9 cellular contexts compared by ENCODE assay signal in the genomic region with DNA sequence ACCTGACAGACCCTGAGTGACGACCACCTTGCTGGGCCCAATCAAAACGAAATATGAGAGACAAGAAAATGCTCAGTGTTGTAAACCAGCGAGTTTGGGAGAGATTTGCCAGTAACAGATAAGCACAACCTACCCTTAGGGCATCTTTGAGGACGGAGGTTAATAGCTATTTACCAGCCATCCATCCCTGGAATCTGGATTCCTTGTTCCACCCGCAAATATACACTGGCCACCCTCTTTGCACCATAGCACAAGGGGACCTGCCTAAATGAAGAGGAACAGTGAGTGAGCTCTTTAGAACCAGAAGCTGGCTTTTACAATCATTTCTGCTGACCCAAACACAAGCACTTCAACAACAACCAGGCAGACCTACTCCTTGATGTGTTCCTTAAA. TPM values are rescaled to one million over a fixed set of nuclear protein-coding genes. Genes with fewer than 3 reads are reported as not detected.
A peak's percentile ranks its signal among the peaks of the same experiment; 100 is the strongest.
DNase-seq lines count a peak whose midpoint lies in the region; ATAC-seq, FAIRE-seq and TF ChIP-seq lines count a peak whose summit lies in the region.
"Had no signal": no experiment of that assay in that cellular context is flagged by ENCODE, and none has a peak within 500 bp of the region (broad histone marks: within the 10 kb centered on the region; RNA-seq: fewer than 3 reads in every experiment).

No MANE protein-coding gene starts in this region.

- no peaks in the 10 kb centered on the region for H3K27me3 ChIP-seq in astrocyte (ENCODE audit: insufficient read depth, low read length)
- 0 out of 5 replicates have a peak, but pooled peaks cover 0 to 4% of the 10 kb centered on the region in 2 experiments for H3K27me3 ChIP-seq in HepG2 (ENCODE audit: control insufficient read depth in 1 of 2, insufficient read depth in 2 of 2, low read length in 2 of 2)
- no peaks in the 10 kb centered on the region for H3K27me3 ChIP-seq in thymus (ENCODE audit: control insufficient read depth, insufficient read depth)

- H3K4me1 ChIP-seq in astrocyte (ENCODE audit: insufficient read depth, low read length) = peaks cover 11% of the 10 kb centered on the region
- peaks cover 55% of the 10 kb centered on the region for H3K4me1 ChIP-seq in HepG2 (ENCODE audit: insufficient read depth, low read length)
- H3K4me1 ChIP-seq in thymus (ENCODE audit: control insufficient read depth, insufficient read depth, low read length) = peaks cover 8% of the 10 kb centered on the region

- no peak for TF ChIP-seq POLR2A in HepG2 (IDR thresholded peaks at IDR 0.05; ENCODE audit: insufficient read depth in 1 of 2, low read depth in 2 of 2, low read length in 2 of 2)

- TF ChIP-seq EP300 in HepG2 (IDR thresholded peaks at IDR 0.05; ENCODE audit: low read depth in 2 of 2, low read length in 2 of 2) (no peak), HepG2 (CRISPR knock-in tag; IDR thresholded peaks at IDR 0.05; ENCODE audit: borderline replicate concordance) (no peak)

- in situ Hi-C loops in HepG2 (cut with HindIII; ENCODE audit: extremely low pct_ligation_motif_present, low pct_unique_long_range_greater_than_20kb) = no loop called here

- intact Hi-C loops in activated CD4-positive, alpha-beta T cell treated with anti-CD3 and anti-CD28 coated beads for 36 hours (cut with DNase I, micrococcal nuclease) = loop anchor here (1.0 to 10.0 kb wide), 3 partner anchors 42 to 267 kb away; partner anchors contain the start of genes BRCC3 (in 1 of the 2), CMC4 (in 1 of the 2), DKC1 (in 1 of the 2) and F8 (in 1 of the 2)
- intact Hi-C loops in HepG2 (cut with micrococcal nuclease; ENCODE audit: unreplicated experiment) = no loop called here

- H3K4me3 Mint-ChIP-seq in activated CD4-positive, alpha-beta T cell treated with anti-CD3 and anti-CD28 coated beads for 36 hours = peak overlapping the region; percentile 78
- H3K4me3 Mint-ChIP-seq in astrocyte (ENCODE audit: unreplicated experiment) = peak overlapping the region; percentile 80

- no CpG with 5 or more reads among the region's 5 CpGs for WGBS in HepG2 (ENCODE audit: low lambda C conversion rate)
- 22% methylated on average over 5 of the region's 5 CpGs for WGBS in thymus

- H3K9me3 ChIP-seq in astrocyte (ENCODE audit: insufficient read depth, low read depth, low read length) (no peaks in the 10 kb centered on the region), HepG2 (ENCODE audit: low read length) (no peaks in the 10 kb centered on the region), thymus (ENCODE audit: control insufficient read depth) (no peaks in the 10 kb centered on the region)

- no peak for TF ChIP-seq RAD21 in HepG2 (CRISPR knock-in tag; IDR thresholded peaks at IDR 0.05)

- TF ChIP-seq CTCF in astrocyte (IDR thresholded peaks at IDR 0.05; ENCODE audit: insufficient read depth, low read depth, low read length) (no peak), HepG2 (CRISPR knock-in tag; IDR thresholded peaks at IDR 0.05) (no peak)

- H3K36me3 Mint-ChIP-seq in activated CD4-positive, alpha-beta T cell treated with anti-CD3 and anti-CD28 coated beads for 36 hours (ENCODE audit: low read depth) = no peaks in the 10 kb centered on the region
- H3K36me3 Mint-ChIP-seq in astrocyte (ENCODE audit: low read depth, unreplicated experiment) = no peaks in the 10 kb centered on the region

- H3K27me3 Mint-ChIP-seq in activated CD4-positive, alpha-beta T cell treated with anti-CD3 and anti-CD28 coated beads for 36 hours = no peaks in the 10 kb centered on the region
- H3K27me3 Mint-ChIP-seq in astrocyte (ENCODE audit: low read depth, unreplicated experiment) = no peaks in the 10 kb centered on the region

- ATAC-seq in activated CD4-positive, alpha-beta T cell treated with anti-CD3 and anti-CD28 coated beads for 36 hours = no peak
- ATAC-seq in HepG2 = no peak

- H3K4me3 ChIP-seq in astrocyte (ENCODE audit: insufficient read depth, low read depth, low read length) = peak overlapping the region; percentile 68
- peak overlapping the region; percentile 52 to 73 (median 64) for H3K4me3 ChIP-seq in HepG2 (replicated peaks in 1 of 3; ENCODE audit: insufficient read depth in 1 of 3, low read depth in 2 of 3, low read length in 3 of 3)
- H3K4me3 ChIP-seq in thymus (ENCODE audit: low read length) = peak overlapping the region; percentile 74

- H2AFZ ChIP-seq in astrocyte (ENCODE audit: low read depth, low read length) = peak overlapping the region; percentile 80
- no peak overlapping the region for H2AFZ ChIP-seq in HepG2 (ENCODE audit: low read length)

- H3K4me1 Mint-ChIP-seq in activated CD4-positive, alpha-beta T cell treated with anti-CD3 and anti-CD28 coated beads for 36 hours = peaks cover 43% of the 10 kb centered on the region
- H3K4me1 Mint-ChIP-seq in astrocyte (ENCODE audit: low read depth, unreplicated experiment) = peaks cover 5% of the 10 kb centered on the region

- no TSS peak for BruUV-seq in HepG2 (replicated peaks; lab: Mats Ljungman, UMichigan)

- FAIRE-seq in astrocyte (lab: Jason Lieb, UNC) (no peak), HepG2 (lab: Jason Lieb, UNC) (no peak)
- FAIRE-seq: TTC549 had no signal

- H3K36me3 ChIP-seq in astrocyte (ENCODE audit: insufficient read depth, low read length) = no peaks in the 10 kb centered on the region
- H3K36me3 ChIP-seq in HepG2 (replicated peaks in 1 of 2; ENCODE audit: control insufficient read depth in 1 of 2, insufficient read depth in 2 of 2, low read length in 2 of 2) = no peaks in the 10 kb centered on the region
- no peaks in the 10 kb centered on the region for H3K36me3 ChIP-seq in thymus (ENCODE audit: control insufficient read depth, insufficient read depth)

- H3K79me2 ChIP-seq in astrocyte (ENCODE audit: insufficient read depth, low read length) (no peaks in the 10 kb centered on the region), HepG2 (ENCODE audit: insufficient read depth, low read length) (no peaks in the 10 kb centered on the region)

- POLR2A ChIA-PET in activated CD4-positive, alpha-beta T cell treated with anti-CD3 and anti-CD28 coated beads for 36 hours (lab: Charles Lee) = no interaction called here
- POLR2A ChIA-PET in HepG2 (lab: Yijun Ruan, JAX) = interaction anchor here (2.1 kb wide), 1 partner anchor 42 kb away, joined by 11 read pairs; the partner anchor contains the start of gene DKC1

- no peak for DNase-seq in activated CD4-positive, alpha-beta T cell treated with anti-CD3 and anti-CD28 coated beads for 36 hours
- DNase-seq in activated CD4-positive, alpha-beta T cell treated with anti-CD3 and anti-CD28 coated beads, Interleukin-2, amount 50 U/mL, for 4 hours = no peak
- DNase-seq in astrocyte (ENCODE audit: low read depth) (no peak), HepG2 (ENCODE audit: low spot score) (no peak), SKM-1 treated with dmso at 0.1 percent for 144 hours (lab: John Stamatoyannopoulos, UW; ENCODE audit: unreplicated experiment) (no peak), GM19240 (ENCODE audit: insufficient read length, low spot score) (no peak)
- DNase-seq in stimulated activated CD4-positive, alpha-beta T cell treated with anti-CD3 and anti-CD28 coated beads, Interleukin-15, amount 100 ng/mL, for 24 hours = no peak

- peak overlapping the region; percentile 47 for H3K27ac Mint-ChIP-seq in activated CD4-positive, alpha-beta T cell treated with anti-CD3 and anti-CD28 coated beads for 36 hours
- no peak overlapping the region for H3K27ac Mint-ChIP-seq in astrocyte (ENCODE audit: unreplicated experiment)

- H3K27ac ChIP-seq in astrocyte (ENCODE audit: low read depth, low read length) (no peak overlapping the region), HepG2 (ENCODE audit: extremely low read length, insufficient read depth, low read length) (peak overlapping the region; percentile 48), thymus (ENCODE audit: low read depth) (peak overlapping the region; percentile 31)

- peak overlapping the region; percentile 88 for H3K4me2 ChIP-seq in astrocyte (ENCODE audit: low read length)
- peak overlapping the region; percentile 86 for H3K4me2 ChIP-seq in HepG2 (ENCODE audit: low read depth, low read length)

- H3K9ac ChIP-seq in astrocyte (ENCODE audit: low read length) (peak overlapping the region; percentile 76), HepG2 (ENCODE audit: insufficient read depth, low read depth, low read length) (peak overlapping the region; percentile 59; the same call in 1 of the 2 replicates)

- CTCF ChIA-PET in activated CD4-positive, alpha-beta T cell treated with anti-CD3 and anti-CD28 coated beads for 36 hours (lab: Charles Lee) = interaction anchor here (0.6 kb wide), 1 partner anchor 707 kb away, joined by 3 read pairs; the partner anchor contains the start of gene MECP2
- CTCF ChIA-PET in HepG2 (lab: Yijun Ruan, JAX; ENCODE audit: low intra/inter-chr PET ratio, low total read pairs) = no interaction called here

- H4K20me1 ChIP-seq in astrocyte (ENCODE audit: insufficient read depth, low read length) (no peaks in the 10 kb centered on the region), HepG2 (ENCODE audit: insufficient read depth, low read length) (no peaks in the 10 kb centered on the region; the same call in 1 of the 2 replicates)

- H3K9me3 Mint-ChIP-seq in activated CD4-positive, alpha-beta T cell treated with anti-CD3 and anti-CD28 coated beads for 36 hours (ENCODE audit: low read depth) = no peaks in the 10 kb centered on the region
- peaks cover 6% of the 10 kb centered on the region for H3K9me3 Mint-ChIP-seq in astrocyte (ENCODE audit: unreplicated experiment)

RNA-seq across cellular contexts. Expression of gene MPP1, which starts 0.7 kb away (rescaled TPM):
- total RNA-seq in activated CD4-positive, alpha-beta T cell treated with anti-CD3 and anti-CD28 coated beads for 36 hours = 10 to 100 TPM; 24.1 to 27.6 TPM
- total RNA-seq in astrocyte (8.3 and 9.0 TPM in 2 replicates), HepG2 (2016; rRNA removed; fragmentation: Illumina TruSeq; extraction: Trizol) (8.1 and 9.4 TPM in 2 replicates)
- 4.6 and 5.9 TPM in 2 replicates for total RNA-seq in HepG2 (2016; cell fraction: cytosol; rRNA removed; fragmentation: Illumina TruSeq; extraction: Trizol; ENCODE audit: low read depth)
- 8.7 and 9.1 TPM in 2 replicates for total RNA-seq in HepG2 (2016; cell fraction: insoluble cytoplasmic fraction; rRNA removed; fragmentation: Illumina TruSeq; extraction: Trizol)
- 5.0 and 5.5 TPM in 2 replicates for total RNA-seq in HepG2 (2016; cell fraction: membrane; rRNA removed; fragmentation: Illumina TruSeq; extraction: Trizol)
- total RNA-seq in HepG2 (2016; cell fraction: nucleus; rRNA removed; fragmentation: Illumina TruSeq; extraction: Trizol) = 6.6 and 7.1 TPM in 2 replicates
- polyA plus RNA-seq in HepG2 (2011; rRNA removed) (7.0 and 7.8 TPM in 2 replicates), thymus (70.0 TPM)
- 6.1 and 6.4 TPM in 2 replicates for polyA plus RNA-seq in HepG2 (2011; cell fraction: cytosol; rRNA removed)
- polyA plus RNA-seq in HepG2 (2011; cell fraction: nucleus; rRNA removed) = 12.9 and 14.5 TPM in 2 replicates
- 13.1 and 19.8 TPM in 2 replicates for polyA plus RNA-seq in HepG2 (2012)
- polyA plus RNA-seq in HepG2 (2016; cell fraction: cytosol; fragmentation: Illumina TruSeq; extraction: Trizol; ENCODE audit: low read depth) = 2.6 and 2.9 TPM in 2 replicates
- 8.3 and 8.9 TPM in 2 replicates for polyA plus RNA-seq in HepG2 (2016; cell fraction: insoluble cytoplasmic fraction; fragmentation: Illumina TruSeq; extraction: Trizol; ENCODE audit: low read depth)
- 3.6 and 3.7 TPM in 2 replicates for polyA plus RNA-seq in HepG2 (2016; cell fraction: membrane; fragmentation: Illumina TruSeq; extraction: Trizol; ENCODE audit: low read depth)
- polyA plus RNA-seq in HepG2 (2016; cell fraction: nucleus; fragmentation: Illumina TruSeq; extraction: Trizol; ENCODE audit: insufficient read depth, low read depth) = 14.1 and 14.8 TPM in 2 replicates
- 5.9 and 9.9 TPM in 2 replicates for polyA minus RNA-seq in HepG2 (2011; rRNA and poly(A)+ RNA removed; ENCODE audit: low replicate concordance)
- polyA minus RNA-seq in HepG2 (2011; cell fraction: cytosol; rRNA and poly(A)+ RNA removed) = 4.9 and 6.3 TPM in 2 replicates
- polyA minus RNA-seq in HepG2 (2011; cell fraction: nucleus; rRNA and poly(A)+ RNA removed) = 9.2 and 13.4 TPM in 2 replicates

RNA-seq across cellular contexts. Expression of gene SMIM9, which starts 29.9 kb away (rescaled TPM):
- total RNA-seq in activated CD4-positive, alpha-beta T cell treated with anti-CD3 and anti-CD28 coated beads for 36 hours = not detected
- total RNA-seq in astrocyte (not detected in 2 replicates), HepG2 (2016; rRNA removed; fragmentation: Illumina TruSeq; extraction: Trizol) (not detected in 2 replicates)
- total RNA-seq in HepG2 (2016; cell fraction: cytosol; rRNA removed; fragmentation: Illumina TruSeq; extraction: Trizol; ENCODE audit: low read depth) = not detected in 2 replicates
- total RNA-seq in HepG2 (2016; cell fraction: insoluble cytoplasmic fraction; rRNA removed; fragmentation: Illumina TruSeq; extraction: Trizol) = not detected in 2 replicates
- total RNA-seq in HepG2 (2016; cell fraction: membrane; rRNA removed; fragmentation: Illumina TruSeq; extraction: Trizol) = not detected in 2 replicates
- total RNA-seq in HepG2 (2016; cell fraction: nucleus; rRNA removed; fragmentation: Illumina TruSeq; extraction: Trizol) = not detected in 2 replicates
- polyA plus RNA-seq in HepG2 (2011; rRNA removed) (not detected in 2 replicates), thymus (0.07 TPM)
- polyA plus RNA-seq in HepG2 (2011; cell fraction: cytosol; rRNA removed) = not detected in 2 replicates
- polyA plus RNA-seq in HepG2 (2011; cell fraction: nucleus; rRNA removed) = not detected in 2 replicates
- polyA plus RNA-seq in HepG2 (2012) = not detected in 2 replicates
- not detected in 2 replicates for polyA plus RNA-seq in HepG2 (2016; cell fraction: cytosol; fragmentation: Illumina TruSeq; extraction: Trizol; ENCODE audit: low read depth)
- polyA plus RNA-seq in HepG2 (2016; cell fraction: insoluble cytoplasmic fraction; fragmentation: Illumina TruSeq; extraction: Trizol; ENCODE audit: low read depth) = not detected in 2 replicates
- polyA plus RNA-seq in HepG2 (2016; cell fraction: membrane; fragmentation: Illumina TruSeq; extraction: Trizol; ENCODE audit: low read depth) = not detected in 2 replicates
- polyA plus RNA-seq in HepG2 (2016; cell fraction: nucleus; fragmentation: Illumina TruSeq; extraction: Trizol; ENCODE audit: insufficient read depth, low read depth) = not detected in 2 replicates
- polyA minus RNA-seq in HepG2 (2011; rRNA and poly(A)+ RNA removed; ENCODE audit: low replicate concordance) = not detected in 2 replicates
- polyA minus RNA-seq in HepG2 (2011; cell fraction: cytosol; rRNA and poly(A)+ RNA removed) = not detected in 2 replicates
- polyA minus RNA-seq in HepG2 (2011; cell fraction: nucleus; rRNA and poly(A)+ RNA removed) = not detected in 2 replicates

RNA-seq across cellular contexts. Expression of gene DKC1, which starts 41.9 kb away (rescaled TPM):
- total RNA-seq in activated CD4-positive, alpha-beta T cell treated with anti-CD3 and anti-CD28 coated beads for 36 hours = 100 to 1,000 TPM; 126 to 130 TPM
- total RNA-seq in astrocyte (52.0 and 60.5 TPM in 2 replicates), HepG2 (2016; rRNA removed; fragmentation: Illumina TruSeq; extraction: Trizol) (102 and 150 TPM in 2 replicates)
- 22.8 and 23.0 TPM in 2 replicates for total RNA-seq in HepG2 (2016; cell fraction: cytosol; rRNA removed; fragmentation: Illumina TruSeq; extraction: Trizol; ENCODE audit: low read depth)
- 102 and 151 TPM in 2 replicates for total RNA-seq in HepG2 (2016; cell fraction: insoluble cytoplasmic fraction; rRNA removed; fragmentation: Illumina TruSeq; extraction: Trizol)
- total RNA-seq in HepG2 (2016; cell fraction: membrane; rRNA removed; fragmentation: Illumina TruSeq; extraction: Trizol) = 30.2 and 37.3 TPM in 2 replicates
- 62.0 and 64.5 TPM in 2 replicates for total RNA-seq in HepG2 (2016; cell fraction: nucleus; rRNA removed; fragmentation: Illumina TruSeq; extraction: Trizol)
- polyA plus RNA-seq in HepG2 (2011; rRNA removed) (45.4 and 61.6 TPM in 2 replicates), thymus (34.0 TPM)
- 42.0 and 60.1 TPM in 2 replicates for polyA plus RNA-seq in HepG2 (2011; cell fraction: cytosol; rRNA removed)
- polyA plus RNA-seq in HepG2 (2011; cell fraction: nucleus; rRNA removed) = 42.2 and 51.5 TPM in 2 replicates
- polyA plus RNA-seq in HepG2 (2012) = 78.2 and 80.7 TPM in 2 replicates
- polyA plus RNA-seq in HepG2 (2016; cell fraction: cytosol; fragmentation: Illumina TruSeq; extraction: Trizol; ENCODE audit: low read depth) = 10.7 and 11.1 TPM in 2 replicates
- 172 and 182 TPM in 2 replicates for polyA plus RNA-seq in HepG2 (2016; cell fraction: insoluble cytoplasmic fraction; fragmentation: Illumina TruSeq; extraction: Trizol; ENCODE audit: low read depth)
- polyA plus RNA-seq in HepG2 (2016; cell fraction: membrane; fragmentation: Illumina TruSeq; extraction: Trizol; ENCODE audit: low read depth) = 20.1 and 22.3 TPM in 2 replicates
- 93.0 and 104 TPM in 2 replicates for polyA plus RNA-seq in HepG2 (2016; cell fraction: nucleus; fragmentation: Illumina TruSeq; extraction: Trizol; ENCODE audit: insufficient read depth, low read depth)
- 31.1 and 142 TPM in 2 replicates for polyA minus RNA-seq in HepG2 (2011; rRNA and poly(A)+ RNA removed; ENCODE audit: low replicate concordance)
- 26.4 and 28.8 TPM in 2 replicates for polyA minus RNA-seq in HepG2 (2011; cell fraction: cytosol; rRNA and poly(A)+ RNA removed)
- polyA minus RNA-seq in HepG2 (2011; cell fraction: nucleus; rRNA and poly(A)+ RNA removed) = 83.4 and 85.1 TPM in 2 replicates

RNA-seq across cellular contexts. Expression of gene GAB3, which starts 53.7 kb away (rescaled TPM):
- 1 to 10 TPM; 2.1 to 2.9 TPM for total RNA-seq in activated CD4-positive, alpha-beta T cell treated with anti-CD3 and anti-CD28 coated beads for 36 hours
- 1.7 TPM in 2 replicates for total RNA-seq in astrocyte
- not detected in 2 replicates for total RNA-seq in HepG2 (2016; rRNA removed; fragmentation: Illumina TruSeq; extraction: Trizol)
- not detected in 2 replicates for total RNA-seq in HepG2 (2016; cell fraction: cytosol; rRNA removed; fragmentation: Illumina TruSeq; extraction: Trizol; ENCODE audit: low read depth)
- not detected in 2 replicates for total RNA-seq in HepG2 (2016; cell fraction: insoluble cytoplasmic fraction; rRNA removed; fragmentation: Illumina TruSeq; extraction: Trizol)
- not detected in 2 replicates for total RNA-seq in HepG2 (2016; cell fraction: membrane; rRNA removed; fragmentation: Illumina TruSeq; extraction: Trizol)
- total RNA-seq in HepG2 (2016; cell fraction: nucleus; rRNA removed; fragmentation: Illumina TruSeq; extraction: Trizol) = not detected in 2 replicates
- 0.01 TPM in 1 of 2 replicates, not detected in the other for polyA plus RNA-seq in HepG2 (2011; rRNA removed)
- polyA plus RNA-seq in HepG2 (2011; cell fraction: cytosol; rRNA removed) = not detected in 2 replicates
- polyA plus RNA-seq in HepG2 (2011; cell fraction: nucleus; rRNA removed) = not detected in 2 replicates
- polyA plus RNA-seq in HepG2 (2012) = not detected in 2 replicates
- polyA plus RNA-seq in HepG2 (2016; cell fraction: cytosol; fragmentation: Illumina TruSeq; extraction: Trizol; ENCODE audit: low read depth) = not detected in 2 replicates
- polyA plus RNA-seq in HepG2 (2016; cell fraction: insoluble cytoplasmic fraction; fragmentation: Illumina TruSeq; extraction: Trizol; ENCODE audit: low read depth) = not detected in 2 replicates
- polyA plus RNA-seq in HepG2 (2016; cell fraction: membrane; fragmentation: Illumina TruSeq; extraction: Trizol; ENCODE audit: low read depth) = not detected in 2 replicates
- polyA plus RNA-seq in HepG2 (2016; cell fraction: nucleus; fragmentation: Illumina TruSeq; extraction: Trizol; ENCODE audit: insufficient read depth, low read depth) = not detected in 2 replicates
- 0.21 TPM in 1 of 2 replicates, not detected in the other for polyA minus RNA-seq in HepG2 (2011; rRNA and poly(A)+ RNA removed; ENCODE audit: low replicate concordance)
- not detected in 2 replicates for polyA minus RNA-seq in HepG2 (2011; cell fraction: cytosol; rRNA and poly(A)+ RNA removed)
- not detected in 2 replicates for polyA minus RNA-seq in HepG2 (2011; cell fraction: nucleus; rRNA and poly(A)+ RNA removed)
- polyA plus RNA-seq in thymus = 5.0 TPM
